8 cellular contexts compared by ENCODE assay signal in genomic region chr17:45018514-45019176, GRCh38. TPM values are rescaled to one million over a fixed set of nuclear protein-coding genes. Genes with fewer than 3 reads are reported as not detected.
DNase-seq lines count a peak whose midpoint lies in the region; ATAC-seq and TF ChIP-seq lines count a peak whose summit lies in the region.

No MANE protein-coding gene starts in this region.

- H3K36me3 ChIP-seq in CD8-positive, alpha-beta T cell (ENCODE audit: insufficient read depth, low read length) = no peaks in the 10 kb centered on the region
- H3K36me3 ChIP-seq in HUES6 (ENCODE audit: control insufficient read depth, insufficient read depth, low read length) (peaks cover 2% of the 10 kb centered on the region; the same call in 1 of the 2 replicates), iPS-18a (ENCODE audit: control insufficient read depth, low read depth, low read length) (no peaks in the 10 kb centered on the region)

- H3K9ac ChIP-seq in HUES6 (ENCODE audit: low read length) (no peak overlapping the region), iPS-18a (ENCODE audit: low read length) (no peak overlapping the region)

- POLR2A ChIA-PET in CD8-positive, alpha-beta T cell (lab: Charles Lee) = no interaction called here

- peak overlapping the region; percentile 33 for H3K4me3 ChIP-seq in CD8-positive, alpha-beta T cell (ENCODE audit: low read depth, low read length)
- H3K4me3 ChIP-seq in HUES6 (ENCODE audit: low read depth, low read length) (peak overlapping the region; percentile 60), iPS-18a (ENCODE audit: low read length) (peak overlapping the region; percentile 40)

- H3K27ac Mint-ChIP-seq in CD8-positive, alpha-beta T cell = no peak overlapping the region
- H3K27ac Mint-ChIP-seq in activated naive CD4-positive, alpha-beta T cell treated with anti-CD3 and anti-CD28 coated beads, Interleukin-2, amount 10 ng/mL, durations not matched to agents 7 days and 5 days = no peak overlapping the region

- no peak for TF ChIP-seq CTCF in CD8-positive, alpha-beta T cell (IDR thresholded peaks at IDR 0.05)

- H3K9me3 ChIP-seq in CD8-positive, alpha-beta T cell (ENCODE audit: low read length) = no peaks in the 10 kb centered on the region
- H3K9me3 ChIP-seq in HUES6 (ENCODE audit: control insufficient read depth, insufficient read depth, low read depth, low read length) (no peaks in the 10 kb centered on the region), iPS-18a (ENCODE audit: control insufficient read depth, low read depth, low read length) (no peaks in the 10 kb centered on the region)

- peaks cover 20% of the 10 kb centered on the region for H3K27me3 ChIP-seq in CD8-positive, alpha-beta T cell (ENCODE audit: insufficient read depth, low read length)
- H3K27me3 ChIP-seq in HUES6 (ENCODE audit: control insufficient read depth, insufficient read depth, low read length) = peaks cover 43% of the 10 kb centered on the region
- peaks cover 44% of the 10 kb centered on the region for H3K27me3 ChIP-seq in iPS-18a (ENCODE audit: control insufficient read depth, insufficient read depth, low read length)

- H3K4me1 Mint-ChIP-seq in CD8-positive, alpha-beta T cell (ENCODE audit: low read depth) = peaks cover 21% of the 10 kb centered on the region
- H3K4me1 Mint-ChIP-seq in activated naive CD4-positive, alpha-beta T cell treated with anti-CD3 and anti-CD28 coated beads, Interleukin-2, amount 10 ng/mL, durations not matched to agents 7 days and 5 days = peaks cover 21% of the 10 kb centered on the region

- CTCF ChIA-PET in CD8-positive, alpha-beta T cell (lab: Charles Lee) = interaction anchor here (1.0 to 6.1 kb wide), 6 partner anchors 9 to 243 kb away, joined by 3 to 95 read pairs (median 6); no protein-coding TSS in a partner anchor
- CTCF ChIA-PET in activated naive CD4-positive, alpha-beta T cell treated with anti-CD3 and anti-CD28 coated beads, Interleukin-2, amount 10 ng/mL, durations not matched to agents 7 days and 5 days (lab: Charles Lee) = interaction anchor here (4.7 to 4.9 kb wide), 2 partner anchors 97 to 239 kb away, joined by 20 to 56 read pairs; no protein-coding TSS in a partner anchor

- H3K9me3 Mint-ChIP-seq in CD8-positive, alpha-beta T cell = no peaks in the 10 kb centered on the region
- H3K9me3 Mint-ChIP-seq in activated naive CD4-positive, alpha-beta T cell treated with anti-CD3 and anti-CD28 coated beads, Interleukin-2, amount 10 ng/mL, durations not matched to agents 7 days and 5 days = no peaks in the 10 kb centered on the region

- H3K36me3 Mint-ChIP-seq in CD8-positive, alpha-beta T cell = peaks cover 2% of the 10 kb centered on the region
- peaks cover 1% of the 10 kb centered on the region for H3K36me3 Mint-ChIP-seq in activated naive CD4-positive, alpha-beta T cell treated with anti-CD3 and anti-CD28 coated beads, Interleukin-2, amount 10 ng/mL, durations not matched to agents 7 days and 5 days

- H3K4me3 Mint-ChIP-seq in CD8-positive, alpha-beta T cell = peak overlapping the region; percentile 81
- H3K4me3 Mint-ChIP-seq in activated naive CD4-positive, alpha-beta T cell treated with anti-CD3 and anti-CD28 coated beads, Interleukin-2, amount 10 ng/mL, durations not matched to agents 7 days and 5 days = peak overlapping the region; percentile 69

- peaks cover 20% of the 10 kb centered on the region for H3K4me1 ChIP-seq in CD8-positive, alpha-beta T cell (ENCODE audit: insufficient read depth, low read length)
- H3K4me1 ChIP-seq in HUES6 (ENCODE audit: control insufficient read depth, insufficient read depth, low read length) (peaks cover 45% of the 10 kb centered on the region), iPS-18a (ENCODE audit: control insufficient read depth, low read depth, low read length) (peaks cover 13% of the 10 kb centered on the region)

- DNase-seq in CD8-positive, alpha-beta T cell = peak in 1 of 7 experiments; percentile 49
- no peak for DNase-seq in activated naive CD4-positive, alpha-beta T cell treated with anti-CD3 and anti-CD28 coated beads, Interleukin-2, amount 10 ng/mL, durations not matched to agents 7 days and 5 days
- DNase-seq in substantia nigra (lab: John Stamatoyannopoulos, UW) = no peak
- no peak for DNase-seq in NCI-H2196 (lab: John Stamatoyannopoulos, UW; ENCODE audit: unreplicated experiment)

- no peak overlapping the region for H3K27ac ChIP-seq in CD8-positive, alpha-beta T cell (ENCODE audit: low read depth, low read length)
- H3K27ac ChIP-seq in HUES6 (ENCODE audit: low read depth, low read length) (no peak overlapping the region), iPS-18a (ENCODE audit: low read length) (no peak overlapping the region), substantia nigra (ENCODE audit: low read depth, low read length, poor library complexity, severe bottlenecking) (peak overlapping the region; percentile 42)

- peaks cover 48% of the 10 kb centered on the region for H3K27me3 Mint-ChIP-seq in CD8-positive, alpha-beta T cell (ENCODE audit: low read depth)
- H3K27me3 Mint-ChIP-seq in activated naive CD4-positive, alpha-beta T cell treated with anti-CD3 and anti-CD28 coated beads, Interleukin-2, amount 10 ng/mL, durations not matched to agents 7 days and 5 days = peaks cover 56% of the 10 kb centered on the region

- peak; percentile 26 for ATAC-seq in CD8-positive, alpha-beta T cell
- no peak for ATAC-seq in HG03280 (IDR thresholded peaks at IDR 0.05; ENCODE audit: unreplicated experiment)
- no peak for ATAC-seq in HG03354 (IDR thresholded peaks at IDR 0.05; ENCODE audit: poor library complexity, severe bottlenecking, unreplicated experiment)

- intact Hi-C loops in CD8-positive, alpha-beta T cell (cut with DNase I, micrococcal nuclease) = no loop called here

RNA-seq across cellular contexts. Expression of gene DCAKD, which starts 32.8 kb away (rescaled TPM):
- total RNA-seq in CD8-positive, alpha-beta T cell = 1 to 10 TPM; 8.3 to 8.4 TPM

RNA-seq across cellular contexts. Expression of gene NMT1, which starts 42.5 kb away (rescaled TPM):
- 10 to 100 TPM; 62.6 to 66.6 TPM for total RNA-seq in CD8-positive, alpha-beta T cell

RNA-seq across cellular contexts. Expression of gene C1QL1, which starts 50.5 kb away (rescaled TPM):
- not detected for total RNA-seq in CD8-positive, alpha-beta T cell
